ENCODE assay signal across 8 cellular contexts in genomic region chr1:34865981-34866761, GRCh38. TPM values are rescaled to one million over a fixed set of nuclear protein-coding genes. Genes with fewer than 3 reads are reported as not detected.
DNase-seq lines count a peak whose midpoint lies in the region; ATAC-seq and TF ChIP-seq lines count a peak whose summit lies in the region.

No MANE protein-coding gene starts in this region.

- peak; percentile 98 for TF ChIP-seq CTCF in fibroblast of the aortic adventitia (IDR thresholded peaks at IDR 0.05; ENCODE audit: insufficient read depth, low read length)
- peak; percentile 97 for TF ChIP-seq CTCF in nephron progenitor cell (IDR thresholded peaks at IDR 0.05)

- H3K27me3 ChIP-seq in ACC112 (ENCODE audit: insufficient read depth, low read length), result peaks cover 30% of the 10 kb centered on the region

- peak overlapping the region; percentile 95 for H2AFZ ChIP-seq in ACC112 (ENCODE audit: low read length, unreplicated experiment)

- peaks cover 4% of the 10 kb centered on the region for H3K4me1 Mint-ChIP-seq in nephron progenitor cell

- no peaks in the 10 kb centered on the region for H3K4me1 ChIP-seq in ACC112 (ENCODE audit: control insufficient read depth, insufficient read depth, low read length, unreplicated experiment)

- no peaks in the 10 kb centered on the region for H3K36me3 ChIP-seq in ACC112 (ENCODE audit: insufficient read depth, low read length)

- H3K4me3 ChIP-seq in ACC112 (ENCODE audit: low read depth, low read length) (peak overlapping the region; percentile 85), fibroblast of the aortic adventitia (ENCODE audit: low read depth, low read length) (peak overlapping the region; percentile 76)

- peaks cover 81% of the 10 kb centered on the region for H3K27me3 Mint-ChIP-seq in nephron progenitor cell (ENCODE audit: low read depth, poor library complexity)

- H3K9me3 Mint-ChIP-seq in nephron progenitor cell, result no peaks in the 10 kb centered on the region

- DNase-seq in RPMI7951 (ENCODE audit: low read depth) (peak; percentile 65), fibroblast of the aortic adventitia (ENCODE audit: low read depth) (peak; percentile 72), nephron progenitor cell (peak; percentile 93)
- DNase-seq in activated T-helper 9 cell treated with anti-CD3 and anti-CD28 coated beads, Interleukin-2, amount 50 U/mL, for 16 hours (ENCODE audit: low read depth), result peak; percentile 94
- DNase-seq in stimulated activated naive CD8-positive, alpha-beta T cell treated with anti-CD3 and anti-CD28 coated beads, Interleukin-15, Interleukin-2, amounts not matched to agents 100 U/mL and 50 U/mL, for 24 hours, result peak; percentile 95

- H3K27ac ChIP-seq in ACC112 (ENCODE audit: low read depth, low read length), result no peak overlapping the region

- H3K36me3 Mint-ChIP-seq in nephron progenitor cell (ENCODE audit: low read depth), result no peaks in the 10 kb centered on the region

- peak; percentile 46 for ATAC-seq in GM18519 (IDR thresholded peaks at IDR 0.05; ENCODE audit: low FRiP score, unreplicated experiment)
- ATAC-seq in HG03520 (IDR thresholded peaks at IDR 0.05; ENCODE audit: unreplicated experiment), result peak; percentile 50
- peak; percentile 70 for ATAC-seq in stimulated activated naive CD8-positive, alpha-beta T cell treated with anti-CD3 and anti-CD28 coated beads, Interleukin-15, Interleukin-2, amounts not matched to agents 100 U/mL and 50 U/mL, for 24 hours

- peak overlapping the region; percentile 79 for H3K4me3 Mint-ChIP-seq in nephron progenitor cell

- H3K79me2 ChIP-seq in ACC112 (ENCODE audit: control insufficient read depth, insufficient read depth, low read length, unreplicated experiment), result no peaks in the 10 kb centered on the region

- no peak overlapping the region for H3K27ac Mint-ChIP-seq in nephron progenitor cell

RNA-seq across cellular contexts. Expression of gene SMIM12, which starts 6.6 kb away (rescaled TPM):
- 31.5 and 47.6 TPM in 2 replicates for total RNA-seq in RPMI7951 (2014; rRNA removed; shearing (Covaris generic))
- 9.7 and 24.9 TPM in 2 replicates for total RNA-seq in fibroblast of the aortic adventitia (ENCODE audit: low replicate concordance)
